In genomic region chr17:44400226-44400847, GRCh38 we compare ENCODE assay signal across 8 cellular contexts. TPM values are rescaled to one million over a fixed set of nuclear protein-coding genes. Genes with fewer than 3 reads are reported as not detected.
A peak's percentile ranks its signal among the peaks of the same experiment; 100 is the strongest.
DNase-seq lines count a peak whose midpoint lies in the region; ATAC-seq, FAIRE-seq and TF ChIP-seq lines count a peak whose summit lies in the region.

No MANE protein-coding gene starts in this region.

- H3K9me3 ChIP-seq in lower lobe of right lung, result no peaks in the 10 kb centered on the region

- FAIRE-seq in RCC 7860 (lab: Jason Lieb, UNC), result no peak

- no peak overlapping the region for H2AFZ ChIP-seq in KMS-11 (ENCODE audit: low read depth)

- H3K27me3 Mint-ChIP-seq in chondrocyte (ENCODE audit: low read depth) (no peaks in the 10 kb centered on the region), nephron progenitor cell (ENCODE audit: low read depth, poor library complexity) (no peaks in the 10 kb centered on the region)

- H3K9me3 Mint-ChIP-seq in chondrocyte (ENCODE audit: low read depth), result no peaks in the 10 kb centered on the region
- H3K9me3 Mint-ChIP-seq in nephron progenitor cell, result no peaks in the 10 kb centered on the region

- no peaks in the 10 kb centered on the region for H3K79me2 ChIP-seq in KMS-11 (ENCODE audit: insufficient read depth, low read depth)

- H3K4me1 Mint-ChIP-seq in chondrocyte (ENCODE audit: low read depth), result no peaks in the 10 kb centered on the region
- no peaks in the 10 kb centered on the region for H3K4me1 Mint-ChIP-seq in nephron progenitor cell

- H3K27me3 ChIP-seq in KMS-11 (ENCODE audit: insufficient read depth, low read depth) (no peaks in the 10 kb centered on the region), lower lobe of right lung (ENCODE audit: low read depth) (no peaks in the 10 kb centered on the region)

- TF ChIP-seq CTCF in KMS-11 (conservative IDR thresholded peaks at IDR 0.05; ENCODE audit: low read depth, low read length) (peak; percentile 85), chondrocyte (IDR thresholded peaks at IDR 0.05) (peak; percentile 84), nephron progenitor cell (IDR thresholded peaks at IDR 0.05) (peak; percentile 30), lower lobe of right lung (IDR thresholded peaks at IDR 0.05) (no peak)

- DNase-seq in DMS114 treated with DMSO at 0.1 percent for 48 hours (lab: John Stamatoyannopoulos, UW; ENCODE audit: unreplicated experiment) (peak; percentile 37), chondrocyte (ENCODE audit: low spot score) (no peak), nephron progenitor cell (no peak), GOT3 (lab: John Stamatoyannopoulos, UW) (no peak), lower lobe of right lung (no peak), COLO829 (ENCODE audit: low spot score) (no peak), RCC 7860 (ENCODE audit: low spot score) (no peak)

- no peak overlapping the region for H3K9ac ChIP-seq in KMS-11

- H3K27ac Mint-ChIP-seq in chondrocyte (ENCODE audit: unreplicated experiment) (no peak overlapping the region), nephron progenitor cell (peak overlapping the region; percentile 19)

- H3K4me2 ChIP-seq in KMS-11, result peak overlapping the region; percentile 2; the same call in 1 of the 2 replicates

- H3K36me3 ChIP-seq in KMS-11 (ENCODE audit: insufficient read depth), result no peaks in the 10 kb centered on the region; the same call in 1 of the 2 replicates
- H3K36me3 ChIP-seq in lower lobe of right lung, result peaks cover 88% of the 10 kb centered on the region

- intact Hi-C loops in lower lobe of right lung (cut with DNase I), result no loop called here

- H3K4me1 ChIP-seq in KMS-11 (ENCODE audit: low read depth, poor library complexity, severe bottlenecking), result peaks cover 47% of the 10 kb centered on the region
- no peaks in the 10 kb centered on the region for H3K4me1 ChIP-seq in lower lobe of right lung

- peaks cover 24% of the 10 kb centered on the region for H3K36me3 Mint-ChIP-seq in chondrocyte (ENCODE audit: low read depth)
- H3K36me3 Mint-ChIP-seq in nephron progenitor cell (ENCODE audit: low read depth), result peaks cover 66% of the 10 kb centered on the region

- no peak for ATAC-seq in lower lobe of right lung

- H3K27ac ChIP-seq in KMS-11 (no peak overlapping the region), lower lobe of right lung (no peak overlapping the region)

- H3K4me3 ChIP-seq in KMS-11 (IDR thresholded peaks at IDR 0.05; ENCODE audit: insufficient read depth, low read depth, low read length) (no peak overlapping the region), lower lobe of right lung (no peak overlapping the region)

- H4K20me1 ChIP-seq in KMS-11 (ENCODE audit: insufficient read depth), result no peaks in the 10 kb centered on the region

- H3K4me3 Mint-ChIP-seq in chondrocyte (ENCODE audit: unreplicated experiment), result no peak overlapping the region
- no peak overlapping the region for H3K4me3 Mint-ChIP-seq in nephron progenitor cell

RNA-seq across cellular contexts. Expression of gene ITGA2B, which starts 10.9 kb away (rescaled TPM):
- total RNA-seq in chondrocyte (1.7 to 2.2 TPM (median 2.0 TPM) in 3 replicates), lower lobe of right lung (5.2 TPM)

RNA-seq across cellular contexts. Expression of gene FAM171A2, which starts 36.7 kb away (rescaled TPM):
- total RNA-seq in chondrocyte (14.8 to 20.6 TPM (median 18.6 TPM) in 3 replicates), lower lobe of right lung (1.2 TPM)

RNA-seq across cellular contexts. Expression of gene GRN, which starts 55.2 kb away (rescaled TPM):
- total RNA-seq in chondrocyte (340 to 401 TPM (median 342 TPM) in 3 replicates), lower lobe of right lung (1,241 TPM)
